25 cellular contexts compared by ENCODE assay signal in the genomic region with DNA sequence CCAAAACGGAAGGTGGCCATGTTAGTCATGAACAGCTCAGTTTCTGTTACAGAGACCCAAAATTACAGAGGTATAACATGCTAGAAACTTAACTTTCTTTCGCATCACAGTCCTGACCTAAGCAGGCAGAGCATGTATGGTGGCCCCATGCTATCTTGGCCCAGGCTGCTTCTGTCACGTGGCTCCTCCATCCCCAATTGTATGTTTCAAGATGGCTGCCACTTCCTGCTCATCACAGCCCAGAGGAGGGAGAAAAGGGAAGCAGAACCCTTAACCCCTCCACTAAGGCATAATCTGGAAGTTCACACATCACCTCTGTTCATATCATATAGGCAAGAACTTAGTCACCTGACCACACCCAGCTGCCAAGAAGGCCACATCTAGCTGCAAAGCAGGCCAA. TPM values are rescaled to one million over a fixed set of nuclear protein-coding genes. Genes with fewer than 3 reads are reported as not detected.
"Had no signal": no experiment of that assay in that cellular context is flagged by ENCODE, and none has a peak within 500 bp of the region (broad histone marks: within the 10 kb centered on the region; RNA-seq: fewer than 3 reads in every experiment).

No MANE protein-coding gene starts in this region.

- ATAC-seq: body of pancreas; gastrocnemius medialis; left lung; naive thymus-derived CD4-positive, alpha-beta T cell; right lobe of liver; stimulated activated memory B cell treated with anti-CD40 and anti-IgM and Interleukin-4, amounts not matched to agents 10 μg/mL and 1 μg/mL and 100 μg/mL, for 72 hours had no signal

- H3K27ac ChIP-seq: body of pancreas, cardiac muscle cell, esophagus squamous epithelium, gastrocnemius medialis, left lung, right lobe of liver, skin epidermis, stomach, suprapubic skin, transverse colon had no signal

- FAIRE-seq: urothelium cell line had no signal

- H3K27me3 ChIP-seq: body of pancreas, cardiac muscle cell, esophagus squamous epithelium, gastrocnemius medialis, left lung, right lobe of liver, stomach, suprapubic skin, transverse colon had no signal

- H3K4me3 ChIP-seq: body of pancreas, cardiac muscle cell, esophagus squamous epithelium, gastrocnemius medialis, left lung, lung, right lobe of liver, skin epidermis, stomach, suprapubic skin, transverse colon had no signal

- H3K36me3 Mint-ChIP-seq: naive thymus-derived CD4-positive, alpha-beta T cell; stimulated activated memory B cell treated with anti-CD40 and anti-IgM and Interleukin-4, amounts not matched to agents 10 μg/mL and 1 μg/mL and 100 μg/mL, for 72 hours had no signal

- H3K9me3 ChIP-seq: body of pancreas, esophagus squamous epithelium, gastrocnemius medialis, left lung, right lobe of liver, stomach, suprapubic skin, transverse colon had no signal

- H3K4me1 Mint-ChIP-seq: activated naive CD4-positive, alpha-beta T cell treated with anti-CD3 and anti-CD28 coated beads, Interleukin-2, amount 50 U/mL, for 24 hours; endodermal cell; naive thymus-derived CD4-positive, alpha-beta T cell; stimulated activated memory B cell treated with anti-CD40 and anti-IgM and Interleukin-4, amounts not matched to agents 10 μg/mL and 1 μg/mL and 100 μg/mL, for 72 hours had no signal

- H3K27ac Mint-ChIP-seq: activated naive CD4-positive, alpha-beta T cell treated with anti-CD3 and anti-CD28 coated beads, Interleukin-2, amount 50 U/mL, for 24 hours; endodermal cell; naive thymus-derived CD4-positive, alpha-beta T cell; stimulated activated memory B cell treated with anti-CD40 and anti-IgM and Interleukin-4, amounts not matched to agents 10 μg/mL and 1 μg/mL and 100 μg/mL, for 72 hours had no signal

- H3K36me3 ChIP-seq: cardiac muscle cell, esophagus squamous epithelium, gastrocnemius medialis, left lung, right lobe of liver, stomach, suprapubic skin, transverse colon had no signal

- DNase-seq: activated CD4-positive, alpha-beta T cell treated with anti-CD3 and anti-CD28 coated beads, Interleukin-2, amount 50 U/mL, for 48 hours; activated gamma-delta T cell; anterior cingulate cortex; body of pancreas; cortex of kidney; endodermal cell; esophagus squamous epithelium; gastrocnemius medialis; hippocampal formation; kidney glomerular epithelial cell; left lung; naive thymus-derived CD4-positive, alpha-beta T cell; posterior cingulate gyrus; right lobe of liver; stimulated activated CD4-positive, alpha-beta T cell treated with anti-CD3 and anti-CD28 coated beads, Interleukin-1b, Interleukin-23, amount 100 ng/mL, for 48 hours; stomach; transverse colon had no signal

- H3K9me3 Mint-ChIP-seq: activated naive CD4-positive, alpha-beta T cell treated with anti-CD3 and anti-CD28 coated beads, Interleukin-2, amount 50 U/mL, for 24 hours; neural crest cell; stimulated activated memory B cell treated with anti-CD40 and anti-IgM and Interleukin-4, amounts not matched to agents 10 μg/mL and 1 μg/mL and 100 μg/mL, for 72 hours had no signal

- H3K4me1 ChIP-seq: body of pancreas, esophagus squamous epithelium, gastrocnemius medialis, left lung, right lobe of liver, stomach, suprapubic skin, transverse colon had no signal

- H3K4me3 Mint-ChIP-seq: activated naive CD4-positive, alpha-beta T cell treated with anti-CD3 and anti-CD28 coated beads, Interleukin-2, amount 50 U/mL, for 24 hours; endodermal cell; naive thymus-derived CD4-positive, alpha-beta T cell; neural crest cell; stimulated activated memory B cell treated with anti-CD40 and anti-IgM and Interleukin-4, amounts not matched to agents 10 μg/mL and 1 μg/mL and 100 μg/mL, for 72 hours had no signal

RNA-seq across cellular contexts. Expression of a gene that starts 28.7 kb away (rescaled TPM):
- total RNA-seq: cardiac muscle cell; naive thymus-derived CD4-positive, alpha-beta T cell; neural crest cell; right lobe of liver had no signal
- polyA plus RNA-seq: cardiac muscle cell; naive thymus-derived CD4-positive, alpha-beta T cell had no signal
